1 cellular context compared by ENCODE assay signal in the genomic region with DNA sequence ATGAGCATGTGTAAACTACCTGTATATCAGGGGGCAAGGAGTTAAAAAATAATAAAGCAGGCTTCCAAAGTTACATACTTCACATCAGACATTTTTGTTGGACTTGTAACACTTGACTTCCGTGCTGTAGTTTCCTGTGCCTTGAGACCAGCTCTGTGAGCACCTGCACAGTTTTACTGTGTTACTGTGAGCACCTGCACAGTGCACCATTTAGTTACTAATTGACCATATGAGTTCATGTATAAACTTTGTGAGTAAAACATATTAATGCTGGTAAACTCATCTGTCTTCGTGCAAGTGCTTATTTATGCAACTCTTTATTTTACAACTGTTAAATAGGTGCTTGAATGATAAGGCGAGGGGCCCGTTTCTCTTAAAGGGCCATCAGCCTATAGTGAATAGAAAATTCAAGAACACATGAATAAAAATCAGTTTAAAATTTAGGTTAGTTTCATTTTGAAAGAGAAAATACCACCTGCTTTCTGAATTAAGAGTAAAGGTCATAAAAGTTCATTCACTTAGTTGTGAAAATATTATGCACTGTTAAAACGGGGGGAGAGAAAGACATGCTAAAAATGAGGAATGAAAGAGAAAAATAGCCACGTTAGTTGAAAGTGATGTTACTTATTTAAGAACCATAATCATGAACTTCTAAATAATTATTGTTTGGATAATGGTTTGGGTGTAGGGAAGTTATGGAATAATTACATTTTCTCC.
TF ChIP-seq lines count a peak whose summit lies in the region.

No MANE protein-coding gene starts in this region.

TF ChIP-seq in HepG2, 621 proteins besides CTCF, POLR2A, EP300 and RAD21 (continued from another document):
- TF ChIP-seq, protein P1, sequence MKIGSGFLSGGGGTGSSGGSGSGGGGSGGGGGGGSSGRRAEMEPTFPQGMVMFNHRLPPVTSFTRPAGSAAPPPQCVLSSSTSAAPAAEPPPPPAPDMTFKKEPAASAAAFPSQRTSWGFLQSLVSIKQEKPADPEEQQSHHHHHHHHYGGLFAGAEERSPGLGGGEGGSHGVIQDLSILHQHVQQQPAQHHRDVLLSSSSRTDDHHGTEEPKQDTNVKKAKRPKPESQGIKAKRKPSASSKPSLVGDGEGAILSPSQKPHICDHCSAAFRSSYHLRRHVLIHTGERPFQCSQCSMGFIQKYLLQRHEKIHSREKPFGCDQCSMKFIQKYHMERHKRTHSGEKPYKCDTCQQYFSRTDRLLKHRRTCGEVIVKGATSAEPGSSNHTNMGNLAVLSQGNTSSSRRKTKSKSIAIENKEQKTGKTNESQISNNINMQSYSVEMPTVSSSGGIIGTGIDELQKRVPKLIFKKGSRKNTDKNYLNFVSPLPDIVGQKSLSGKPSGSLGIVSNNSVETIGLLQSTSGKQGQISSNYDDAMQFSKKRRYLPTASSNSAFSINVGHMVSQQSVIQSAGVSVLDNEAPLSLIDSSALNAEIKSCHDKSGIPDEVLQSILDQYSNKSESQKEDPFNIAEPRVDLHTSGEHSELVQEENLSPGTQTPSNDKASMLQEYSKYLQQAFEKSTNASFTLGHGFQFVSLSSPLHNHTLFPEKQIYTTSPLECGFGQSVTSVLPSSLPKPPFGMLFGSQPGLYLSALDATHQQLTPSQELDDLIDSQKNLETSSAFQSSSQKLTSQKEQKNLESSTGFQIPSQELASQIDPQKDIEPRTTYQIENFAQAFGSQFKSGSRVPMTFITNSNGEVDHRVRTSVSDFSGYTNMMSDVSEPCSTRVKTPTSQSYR (CRISPR knock-in tag; IDR thresholded peaks at IDR 0.05; ENCODE audit: borderline replicate concordance) = no peak
- TF ChIP-seq NFKB2 (CRISPR knock-in tag; IDR thresholded peaks at IDR 0.05; ENCODE audit: borderline replicate concordance) (no peak), ZSCAN21 (CRISPR knock-in tag; IDR thresholded peaks at IDR 0.05; ENCODE audit: borderline replicate concordance) (no peak), ZNF746 (CRISPR knock-in tag; IDR thresholded peaks at IDR 0.05) (no peak)
- TF ChIP-seq, protein P2, sequence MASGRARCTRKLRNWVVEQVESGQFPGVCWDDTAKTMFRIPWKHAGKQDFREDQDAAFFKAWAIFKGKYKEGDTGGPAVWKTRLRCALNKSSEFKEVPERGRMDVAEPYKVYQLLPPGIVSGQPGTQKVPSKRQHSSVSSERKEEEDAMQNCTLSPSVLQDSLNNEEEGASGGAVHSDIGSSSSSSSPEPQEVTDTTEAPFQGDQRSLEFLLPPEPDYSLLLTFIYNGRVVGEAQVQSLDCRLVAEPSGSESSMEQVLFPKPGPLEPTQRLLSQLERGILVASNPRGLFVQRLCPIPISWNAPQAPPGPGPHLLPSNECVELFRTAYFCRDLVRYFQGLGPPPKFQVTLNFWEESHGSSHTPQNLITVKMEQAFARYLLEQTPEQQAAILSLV (CRISPR knock-in tag; IDR thresholded peaks at IDR 0.05; ENCODE audit: borderline replicate concordance) = no peak
- TF ChIP-seq, protein P3, sequence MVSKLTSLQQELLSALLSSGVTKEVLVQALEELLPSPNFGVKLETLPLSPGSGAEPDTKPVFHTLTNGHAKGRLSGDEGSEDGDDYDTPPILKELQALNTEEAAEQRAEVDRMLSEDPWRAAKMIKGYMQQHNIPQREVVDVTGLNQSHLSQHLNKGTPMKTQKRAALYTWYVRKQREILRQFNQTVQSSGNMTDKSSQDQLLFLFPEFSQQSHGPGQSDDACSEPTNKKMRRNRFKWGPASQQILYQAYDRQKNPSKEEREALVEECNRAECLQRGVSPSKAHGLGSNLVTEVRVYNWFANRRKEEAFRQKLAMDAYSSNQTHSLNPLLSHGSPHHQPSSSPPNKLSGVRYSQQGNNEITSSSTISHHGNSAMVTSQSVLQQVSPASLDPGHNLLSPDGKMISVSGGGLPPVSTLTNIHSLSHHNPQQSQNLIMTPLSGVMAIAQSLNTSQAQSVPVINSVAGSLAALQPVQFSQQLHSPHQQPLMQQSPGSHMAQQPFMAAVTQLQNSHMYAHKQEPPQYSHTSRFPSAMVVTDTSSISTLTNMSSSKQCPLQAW (CRISPR knock-in tag; IDR thresholded peaks at IDR 0.05) = no peak
- TF ChIP-seq, protein P4, sequence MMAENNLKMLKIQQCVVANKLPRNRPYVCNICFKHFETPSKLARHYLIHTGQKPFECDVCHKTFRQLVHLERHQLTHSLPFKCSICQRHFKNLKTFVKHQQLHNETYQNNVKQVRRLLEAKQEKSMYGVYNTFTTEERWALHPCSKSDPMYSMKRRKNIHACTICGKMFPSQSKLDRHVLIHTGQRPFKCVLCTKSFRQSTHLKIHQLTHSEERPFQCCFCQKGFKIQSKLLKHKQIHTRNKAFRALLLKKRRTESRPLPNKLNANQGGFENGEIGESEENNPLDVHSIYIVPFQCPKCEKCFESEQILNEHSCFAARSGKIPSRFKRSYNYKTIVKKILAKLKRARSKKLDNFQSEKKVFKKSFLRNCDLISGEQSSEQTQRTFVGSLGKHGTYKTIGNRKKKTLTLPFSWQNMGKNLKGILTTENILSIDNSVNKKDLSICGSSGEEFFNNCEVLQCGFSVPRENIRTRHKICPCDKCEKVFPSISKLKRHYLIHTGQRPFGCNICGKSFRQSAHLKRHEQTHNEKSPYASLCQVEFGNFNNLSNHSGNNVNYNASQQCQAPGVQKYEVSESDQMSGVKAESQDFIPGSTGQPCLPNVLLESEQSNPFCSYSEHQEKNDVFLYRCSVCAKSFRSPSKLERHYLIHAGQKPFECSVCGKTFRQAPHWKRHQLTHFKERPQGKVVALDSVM (CRISPR knock-in tag; IDR thresholded peaks at IDR 0.05) = no peak
- TF ChIP-seq, protein P5, sequence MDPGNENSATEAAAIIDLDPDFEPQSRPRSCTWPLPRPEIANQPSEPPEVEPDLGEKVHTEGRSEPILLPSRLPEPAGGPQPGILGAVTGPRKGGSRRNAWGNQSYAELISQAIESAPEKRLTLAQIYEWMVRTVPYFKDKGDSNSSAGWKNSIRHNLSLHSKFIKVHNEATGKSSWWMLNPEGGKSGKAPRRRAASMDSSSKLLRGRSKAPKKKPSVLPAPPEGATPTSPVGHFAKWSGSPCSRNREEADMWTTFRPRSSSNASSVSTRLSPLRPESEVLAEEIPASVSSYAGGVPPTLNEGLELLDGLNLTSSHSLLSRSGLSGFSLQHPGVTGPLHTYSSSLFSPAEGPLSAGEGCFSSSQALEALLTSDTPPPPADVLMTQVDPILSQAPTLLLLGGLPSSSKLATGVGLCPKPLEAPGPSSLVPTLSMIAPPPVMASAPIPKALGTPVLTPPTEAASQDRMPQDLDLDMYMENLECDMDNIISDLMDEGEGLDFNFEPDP (CRISPR knock-in tag; conservative IDR thresholded peaks at IDR 0.05) = no peak
